8 cellular contexts compared by ENCODE assay signal in genomic region chr9:32526042-32526706, GRCh38. TPM values are rescaled to one million over a fixed set of nuclear protein-coding genes. Genes with fewer than 3 reads are reported as not detected.
DNase-seq lines count a peak whose midpoint lies in the region; ATAC-seq, FAIRE-seq and TF ChIP-seq lines count a peak whose summit lies in the region.

Gene RIGI, minus strand, starts transcription at chr9:32526196. Its CDS starts 30 bp downstream, at chr9:32526166.

- TF ChIP-seq POLR2A in H54 (IDR thresholded peaks at IDR 0.05; ENCODE audit: low read depth, low read length) (peak; percentile 25; the same call in 1 of the 2 replicates), gastroesophageal sphincter (IDR thresholded peaks at IDR 0.05) (peak in 1 of 2 donors; percentile 44)

- no peak for TF ChIP-seq EP300 in gastroesophageal sphincter (IDR thresholded peaks at IDR 0.05)

- ATAC-seq in gastroesophageal sphincter = peak; percentile 96

- H3K4me3 ChIP-seq in SJCRH30 = peak within 1 kb of the TSS; percentile 70
- H3K4me3 ChIP-seq in gastroesophageal sphincter = peak within 1 kb of the TSS; percentile 60 to 86

- in situ Hi-C loops in G401 (cut with HindIII; ENCODE audit: low sequenced_read_pairs) = no loop called here

- no peaks in the 10 kb centered on the region for H3K27me3 ChIP-seq in SJCRH30
- no peaks in the 10 kb centered on the region for H3K27me3 ChIP-seq in gastroesophageal sphincter

- H3K36me3 ChIP-seq in SJCRH30 = peaks cover 3% of the 10 kb centered on the region; the same call in 1 of the 2 replicates
- H3K36me3 ChIP-seq in gastroesophageal sphincter = peaks cover 0 to under 1% of the 10 kb centered on the region in 2 donors

- TF ChIP-seq CTCF in gastroesophageal sphincter (IDR thresholded peaks at IDR 0.05) = peak in 3 of 4 experiments; percentile 9 to 43 (median 43)

- H3K27ac ChIP-seq in SJCRH30 (peak within 1 kb of the TSS; percentile 68), gastroesophageal sphincter (peak within 1 kb of the TSS; percentile 78 to 87 (median 85)), temporal lobe (ENCODE audit: low read depth, low read length) (peak within 1 kb of the TSS; percentile 75)

- H3K4me1 ChIP-seq in SJCRH30 = peaks cover 12% of the 10 kb centered on the region
- peaks cover 0 to 40% (median 12%) of the 10 kb centered on the region in 3 donors for H3K4me1 ChIP-seq in gastroesophageal sphincter

- 0 to 1% methylated on average over 28 to 31 of the region's 37 CpGs for WGBS in gastroesophageal sphincter (ENCODE audit: low coverage in 1 of 2), 2 donors

- DNase-seq in G401 (ENCODE audit: low spot score) (peak; percentile 83), H54 (ENCODE audit: insufficient read length, low spot score) (peak; percentile 44), LoVo (ENCODE audit: low spot score) (peak; percentile 94), SJCRH30 (peak; percentile 89 to 90), nucleus accumbens (lab: John Stamatoyannopoulos, UW) (peak in 55 of 56 donors; percentile 18 to 93 (median 75))
- peak; percentile 81 for DNase-seq in activated naive CD4-positive, alpha-beta T cell treated with Interleukin-2 at 50 U/mL for 16 hours

- peak; percentile 78 for FAIRE-seq in H54 (lab: Jason Lieb, UNC)

- no peaks in the 10 kb centered on the region for H3K9me3 ChIP-seq in SJCRH30 (replicated peaks)
- no peaks in the 10 kb centered on the region for H3K9me3 ChIP-seq in gastroesophageal sphincter

RNA-seq across cellular contexts. Expression of gene RIGI, which starts in this region (rescaled TPM):
- 4.0 and 6.3 TPM in 2 replicates for total RNA-seq in G401 (2014; rRNA removed; shearing (Covaris generic))
- 4.2 and 4.4 TPM in 2 replicates for total RNA-seq in SJCRH30 (2014; rRNA removed; shearing (Covaris generic))
- total RNA-seq in gastroesophageal sphincter (10 to 100 TPM in 1 of 4 donors, 1 to 10 TPM in 3; 6.8 to 14.3 (median 8.3) TPM), temporal lobe (3.9 TPM)

Comparison
In these comparisons a context has a peak if more than half of its experiments do, and no peak if none do; other contexts are left out.
1. Peak in every context shown above with its lines: DNase-seq, ATAC-seq, H3K4me3 ChIP-seq and H3K27ac ChIP-seq.
2. DNase-seq: peak in every context shown above with its lines; median percentile 94 in LoVo; 90 in SJCRH30; 83 in G401; 81 in activated naive CD4-positive, alpha-beta T cell treated with Interleukin-2 at 50 U/mL for 16 hours; 75 in nucleus accumbens; 44 in H54.